18 cellular contexts compared by ENCODE assay signal in genomic region chr3:72728958-72729467, GRCh38.
DNase-seq lines count a peak whose midpoint lies in the region; ATAC-seq and TF ChIP-seq lines count a peak whose summit lies in the region.
"Had no signal": no experiment of that assay in that cellular context is flagged by ENCODE, and none has a peak within 500 bp of the region (broad histone marks: within the 10 kb centered on the region; RNA-seq: fewer than 3 reads in every experiment).

No MANE protein-coding gene starts in this region.

- ATAC-seq in GM21381 (IDR thresholded peaks at IDR 0.05; ENCODE audit: unreplicated experiment), result no peak
- ATAC-seq: natural killer cell treated with Interleukin-12 subunit alpha and Interleukin-12 subunit beta and Interleukin-15 and Interleukin-18, amount 100 ng/mL, for 72 hours had no signal

- peak overlapping the region; percentile 33 for H3K18ac ChIP-seq in neuronal stem cell (ENCODE audit: low read length)

- no peaks in the 10 kb centered on the region for H3K9me3 Mint-ChIP-seq in MCF 10A (ENCODE audit: unreplicated experiment)
- H3K9me3 Mint-ChIP-seq: natural killer cell treated with Interleukin-12 subunit alpha and Interleukin-12 subunit beta and Interleukin-15 and Interleukin-18, amount 100 ng/mL, for 72 hours had no signal

- H3K4me3 ChIP-seq in breast epithelium, result no peak overlapping the region
- no peak overlapping the region for H3K4me3 ChIP-seq in neuronal stem cell (ENCODE audit: low read length in 2 of 2)

- H3K36me3 Mint-ChIP-seq in MCF 10A (ENCODE audit: insufficient read depth, unreplicated experiment), result no peaks in the 10 kb centered on the region

- H3K36me3 ChIP-seq in breast epithelium (no peaks in the 10 kb centered on the region), neuronal stem cell (replicated peaks in 1 of 2; ENCODE audit: control insufficient read depth in 2 of 2, insufficient read depth in 2 of 2, low read length in 2 of 2) (no peaks in the 10 kb centered on the region)

- no peaks in the 10 kb centered on the region for H3K27me3 Mint-ChIP-seq in MCF 10A (ENCODE audit: insufficient read depth, unreplicated experiment)
- H3K27me3 Mint-ChIP-seq: activated CD4-positive, alpha-beta T cell treated with anti-CD3 and anti-CD28 coated beads, Interleukin-2, amount 10 ng/mL, durations not matched to agents 7 days and 5 days; activated naive CD4-positive, alpha-beta T cell treated with anti-CD3 and anti-CD28 coated beads, Interleukin-2, amount 50 U/mL, for 24 hours had no signal

- H2BK15ac ChIP-seq in neuronal stem cell (ENCODE audit: low read length), result peak overlapping the region; percentile 27

- H3K27me3 ChIP-seq in breast epithelium, result no peaks in the 10 kb centered on the region
- peaks cover 0 to 9% (median 0%) of the 10 kb centered on the region in 3 experiments for H3K27me3 ChIP-seq in neuronal stem cell (ENCODE audit: control insufficient read depth in 3 of 3, insufficient read depth in 3 of 3, low read depth in 1 of 3, low read length in 3 of 3)

- peaks cover 6 to 8% of the 10 kb centered on the region in 2 donors for H3K9me3 ChIP-seq in breast epithelium
- peaks cover 0 to 4% of the 10 kb centered on the region in 2 donors for H3K9me3 ChIP-seq in neuronal stem cell (replicated peaks in 1 of 2; ENCODE audit: control insufficient read depth in 2 of 2, insufficient read depth in 1 of 2, low read depth in 1 of 2, low read length in 2 of 2)

- peak overlapping the region; percentile 41 for H2AK5ac ChIP-seq in neuronal stem cell (ENCODE audit: low read depth, low read length)

- no peak overlapping the region for H2AFZ ChIP-seq in neuronal stem cell (ENCODE audit: low read length)

- no peak overlapping the region for H2BK5ac ChIP-seq in neuronal stem cell (ENCODE audit: low read length)

- BruUV-seq in MCF 10A (replicated peaks; lab: Mats Ljungman, UMichigan), result no TSS peak

- H3K23ac ChIP-seq in neuronal stem cell (ENCODE audit: low read depth, low read length, poor library complexity), result no peak overlapping the region

- no peak overlapping the region for H4K91ac ChIP-seq in neuronal stem cell (ENCODE audit: low read depth, low read length, poor library complexity)

- intact Hi-C loops in MCF 10A (cut with micrococcal nuclease) (no loop called here), breast epithelium (cut with DNase I; ENCODE audit: low total_unique reads) (no loop called here)

- no peaks in the 10 kb centered on the region for H3K4me1 Mint-ChIP-seq in MCF 10A (ENCODE audit: insufficient read depth, unreplicated experiment)

- TF ChIP-seq CTCF in MCF 10A (IDR thresholded peaks at IDR 0.05; ENCODE audit: unreplicated experiment) (no peak), breast epithelium (IDR thresholded peaks at IDR 0.05) (no peak)

- H4K8ac ChIP-seq in neuronal stem cell (ENCODE audit: low read depth, low read length), result no peak overlapping the region

- H3K4me3 Mint-ChIP-seq in MCF 10A (ENCODE audit: unreplicated experiment), result no peak overlapping the region
- H3K4me3 Mint-ChIP-seq: activated CD4-positive, alpha-beta T cell treated with anti-CD3 and anti-CD28 coated beads, Interleukin-2, amount 10 ng/mL, durations not matched to agents 7 days and 5 days; activated naive CD4-positive, alpha-beta T cell treated with anti-CD3 and anti-CD28 coated beads, Interleukin-2, amount 50 U/mL, for 24 hours; natural killer cell treated with Interleukin-12 subunit alpha and Interleukin-12 subunit beta and Interleukin-15 and Interleukin-18, amount 100 ng/mL, for 72 hours had no signal

- no CpG with 5 or more reads among the region's 16 CpGs for WGBS in neuronal stem cell (ENCODE audit: extremely low coverage in 2 of 2, insufficient read length in 2 of 2, insufficient replicate concordance in 1 of 2), 2 donors

- no peak overlapping the region for H3K27ac ChIP-seq in breast epithelium
- no peak overlapping the region for H3K27ac ChIP-seq in neuronal stem cell (replicated peaks; ENCODE audit: low read length)

- CTCF ChIA-PET in MCF 10A (lab: Yijun Ruan, JAX), result interaction anchor here (0.7 kb wide), 1 partner anchor 53 kb away, joined by 6 read pairs; no protein-coding TSS in a partner anchor

- H3K4ac ChIP-seq in neuronal stem cell (ENCODE audit: low read length), result no peak overlapping the region

- H3K27ac Mint-ChIP-seq in MCF 10A (ENCODE audit: low read depth, unreplicated experiment), result no peak overlapping the region
- H3K27ac Mint-ChIP-seq: activated CD4-positive, alpha-beta T cell treated with anti-CD3 and anti-CD28 coated beads, Interleukin-2, amount 10 ng/mL, durations not matched to agents 7 days and 5 days; activated naive CD4-positive, alpha-beta T cell treated with anti-CD3 and anti-CD28 coated beads, Interleukin-2, amount 50 U/mL, for 24 hours; natural killer cell treated with Interleukin-12 subunit alpha and Interleukin-12 subunit beta and Interleukin-15 and Interleukin-18, amount 100 ng/mL, for 72 hours had no signal

- H2BK12ac ChIP-seq in neuronal stem cell (ENCODE audit: low read length), result no peak overlapping the region

- no peak for TF ChIP-seq POLR2A in breast epithelium (IDR thresholded peaks at IDR 0.05)

- H3K4me2 ChIP-seq in neuronal stem cell (ENCODE audit: insufficient read depth, low read length, poor library complexity, severe bottlenecking), result no peak overlapping the region

- H3K9ac ChIP-seq in neuronal stem cell (ENCODE audit: low read depth, low read length, poor library complexity), result no peak overlapping the region

- no peaks in the 10 kb centered on the region for H3K4me1 ChIP-seq in breast epithelium
- H3K4me1 ChIP-seq in neuronal stem cell (ENCODE audit: control insufficient read depth in 2 of 2, insufficient read depth in 1 of 2, low read depth in 1 of 2, low read length in 2 of 2), result peaks cover 0 to 8% of the 10 kb centered on the region in 2 donors

- no peak overlapping the region for H2BK120ac ChIP-seq in neuronal stem cell (ENCODE audit: low read depth, low read length)

- POLR2A ChIA-PET in MCF 10A (lab: Yijun Ruan, JAX), result no interaction called here

- H3K14ac ChIP-seq in neuronal stem cell (ENCODE audit: low read length), result no peak overlapping the region

- peak; percentile 52 for DNase-seq in MCF 10A (ENCODE audit: unreplicated experiment)
- DNase-seq in breast epithelium (ENCODE audit: low spot score in 2 of 2), result no peak
- DNase-seq in NCI-H2171 (lab: John Stamatoyannopoulos, UW), result peak; percentile 43
- DNase-seq in cerebellum (ENCODE audit: low spot score), result peak; percentile 24
- DNase-seq in neuronal stem cell (ENCODE audit: low spot score), result no peak
- DNase-seq in COLO829 (ENCODE audit: low spot score), result no peak
- no peak for DNase-seq in RKO (ENCODE audit: low spot score)
- DNase-seq: activated CD4-positive, alpha-beta T cell treated with anti-CD3 and anti-CD28 coated beads, Interleukin-2, amount 10 ng/mL, durations not matched to agents 7 days and 5 days; activated T-cell treated with anti-CD3 and anti-CD28 coated beads for 4 hours; effector memory CD4-positive, alpha-beta T cell; Karpas-422; mammary epithelial cell; NCI-H1694 treated with DMSO at 0.1 percent for 48 hours; NK-92 treated with Interleukin-12 subunit alpha and Interleukin-12 subunit beta, amount 100 ng/mL, for 24 hours; SHP77 treated with DMSO at 0.1 percent for 48 hours had no signal

- H3K79me1 ChIP-seq in neuronal stem cell (ENCODE audit: low read depth, low read length), result no peaks in the 10 kb centered on the region

Comparison
In these comparisons a context has a peak if more than half of its experiments do, and no peak if none do; other contexts are left out.
1. DNase-seq: peak in MCF 10A (single experiment), NCI-H2171 (single experiment) and cerebellum (single experiment); none in breast epithelium (0 of 2), neuronal stem cell (single experiment), COLO829 (single experiment) and RKO (single experiment).